9 cellular contexts compared by ENCODE assay signal in the genomic region with DNA sequence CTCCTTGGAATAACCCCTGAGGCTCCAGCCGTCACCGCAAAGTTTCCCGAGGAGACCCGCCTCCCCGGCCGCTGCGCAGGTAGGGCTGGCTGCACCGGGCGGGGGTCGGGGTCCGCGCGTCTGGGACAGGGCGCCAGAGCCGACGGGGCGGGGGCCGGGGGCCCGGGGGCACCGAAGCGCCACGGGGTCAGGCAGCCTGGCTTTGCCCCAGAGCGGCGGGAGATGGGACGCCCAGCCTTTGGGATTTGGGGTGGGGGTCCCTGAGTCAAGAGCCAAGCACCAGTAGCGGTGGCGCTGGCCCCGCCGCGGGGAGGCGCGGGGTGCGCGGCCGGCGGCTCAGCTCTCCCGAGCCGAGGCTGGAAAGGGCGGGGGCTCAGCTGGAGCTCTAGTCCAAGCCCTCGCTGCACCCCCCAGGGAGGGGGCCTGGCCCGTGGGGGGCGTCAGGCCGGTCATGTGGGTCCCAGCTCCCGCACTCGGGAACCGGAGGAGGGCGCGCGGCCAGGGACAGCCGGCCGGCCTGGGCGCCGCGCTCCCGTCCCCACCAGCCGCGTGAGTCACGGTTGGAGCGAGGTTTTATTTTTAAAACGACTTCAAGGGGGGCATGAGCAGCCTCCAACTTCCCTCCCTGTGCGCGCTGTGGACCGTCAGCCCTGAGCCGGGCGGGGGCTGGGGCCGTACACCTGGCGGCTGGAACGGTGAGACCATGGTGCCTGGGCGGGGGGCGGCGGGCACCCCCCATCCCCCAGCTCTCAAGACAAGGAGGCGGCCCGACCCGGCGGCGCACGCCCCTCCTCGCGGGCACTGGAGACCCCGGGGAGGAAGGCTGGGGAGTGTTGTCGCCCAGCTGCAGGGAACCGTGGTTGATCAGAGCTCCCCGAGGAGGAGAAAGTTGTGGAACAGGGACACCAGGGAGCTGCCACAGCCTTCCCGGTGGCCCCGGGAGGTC. TPM values are rescaled to one million over a fixed set of nuclear protein-coding genes. Genes with fewer than 3 reads are reported as not detected.
A peak's percentile ranks its signal among the peaks of the same experiment; 100 is the strongest.
DNase-seq lines count a peak whose midpoint lies in the region; TF ChIP-seq lines count a peak whose summit lies in the region.
"Had no signal": no experiment of that assay in that cellular context is flagged by ENCODE, and none has a peak within 500 bp of the region (broad histone marks: within the 10 kb centered on the region; RNA-seq: fewer than 3 reads in every experiment).

No MANE protein-coding gene starts in this region.

- peak overlapping the region; percentile 37 for H3K4me2 ChIP-seq in trophoblast cell (ENCODE audit: low read length)
- no peak overlapping the region for H3K4me2 ChIP-seq in OCI-LY7 (ENCODE audit: low read length)
- no peak overlapping the region for H3K4me2 ChIP-seq in PC-9

- no peaks in the 10 kb centered on the region for H4K20me1 ChIP-seq in OCI-LY7 (ENCODE audit: insufficient read depth, low read length)
- H4K20me1 ChIP-seq in PC-9 (ENCODE audit: insufficient read depth): peaks cover 38% of the 10 kb centered on the region

- H3K9me2 ChIP-seq in OCI-LY7 (ENCODE audit: insufficient read depth, low read length) (no peaks in the 10 kb centered on the region), PC-9 (ENCODE audit: insufficient read depth) (no peaks in the 10 kb centered on the region)

- TF ChIP-seq CTCF in OCI-LY7 (conservative IDR thresholded peaks at IDR 0.05; ENCODE audit: low read length): no peak
- no peak for TF ChIP-seq CTCF in PC-9 (conservative IDR thresholded peaks at IDR 0.05)

- no peaks in the 10 kb centered on the region for H3K36me3 ChIP-seq in H7 (replicated peaks; ENCODE audit: control insufficient read depth, insufficient read depth, low read length)
- no peaks in the 10 kb centered on the region for H3K36me3 ChIP-seq in SJSA1
- H3K36me3 ChIP-seq in trophoblast cell (ENCODE audit: control insufficient read depth in 1 of 2, insufficient read depth in 2 of 2, low read length in 2 of 2): no peaks in the 10 kb centered on the region
- H3K36me3 ChIP-seq in OCI-LY7 (ENCODE audit: insufficient read depth, low read length): no peaks in the 10 kb centered on the region
- H3K36me3 ChIP-seq in PC-9 (ENCODE audit: low read depth): no peaks in the 10 kb centered on the region
- H3K36me3 ChIP-seq: neutrophil had no signal

- H3K79me1 ChIP-seq in trophoblast cell (ENCODE audit: low read length): no peaks in the 10 kb centered on the region

- H3K4me1 ChIP-seq in SJSA1 (replicated peaks) (peaks cover 40% of the 10 kb centered on the region), trophoblast cell (ENCODE audit: control insufficient read depth in 1 of 2, insufficient read depth in 2 of 2, low read length in 2 of 2) (no peaks in the 10 kb centered on the region), OCI-LY7 (ENCODE audit: insufficient read depth, low read length, poor library complexity, severe bottlenecking) (no peaks in the 10 kb centered on the region), PC-9 (replicated peaks; ENCODE audit: insufficient read depth) (no peaks in the 10 kb centered on the region)

- CTCF ChIA-PET in OCI-LY7 (lab: Charles Lee; ENCODE audit: unreplicated experiment) (no interaction called here), PC-9 (lab: Charles Lee) (no interaction called here)

- H3K4ac ChIP-seq in trophoblast cell (ENCODE audit: low read depth, low read length): no peak overlapping the region

- H4K8ac ChIP-seq in trophoblast cell (ENCODE audit: low read depth, low read length): no peak overlapping the region

- H2BK12ac ChIP-seq in trophoblast cell (ENCODE audit: low read length): no peak overlapping the region

- H3K4me3 ChIP-seq in H7 (ENCODE audit: insufficient read depth, low read depth, low read length) (peak overlapping the region; percentile 46), SJSA1 (peak overlapping the region; percentile 38), trophoblast cell (ENCODE audit: low read depth, low read length) (no peak overlapping the region), OCI-LY7 (ENCODE audit: low read depth, low read length, poor library complexity, severe bottlenecking) (no peak overlapping the region), PC-9 (no peak overlapping the region)

- no peaks in the 10 kb centered on the region for H3K79me2 ChIP-seq in trophoblast cell (ENCODE audit: control insufficient read depth, insufficient read depth, low read length, poor library complexity)
- no peaks in the 10 kb centered on the region for H3K79me2 ChIP-seq in OCI-LY7 (ENCODE audit: insufficient read depth, low read depth, low read length)
- no peaks in the 10 kb centered on the region for H3K79me2 ChIP-seq in PC-9 (ENCODE audit: low read depth)

- BruUV-seq in OCI-LY7 (replicated peaks; lab: Mats Ljungman, UMichigan): no TSS peak
- BruUV-seq in PC-9 (replicated peaks; lab: Mats Ljungman, UMichigan): no TSS peak

- no peak overlapping the region for H2BK120ac ChIP-seq in trophoblast cell (ENCODE audit: insufficient read depth, low read length, poor library complexity)

- intact Hi-C loops in OCI-LY7 (cut with micrococcal nuclease; ENCODE audit: unreplicated experiment): no loop called here
- intact Hi-C loops in PC-9 (cut with micrococcal nuclease; ENCODE audit: unreplicated experiment): no loop called here

- no peak overlapping the region for H4K12ac ChIP-seq in trophoblast cell (ENCODE audit: low read depth, low read length)

- peak; percentile 89 for DNase-seq in H7
- peak; percentile 68 to 71 for DNase-seq in SJSA1 (ENCODE audit: low read depth in 1 of 2, low spot score in 2 of 2)
- peak; percentile 38 for DNase-seq in glomerular visceral epithelial cell (ENCODE audit: extremely low spot score)
- DNase-seq in trophoblast cell: peak in 1 of 2 donors; percentile 14
- no peak for DNase-seq in 8988T
- no peak for DNase-seq in OCI-LY7 (ENCODE audit: low spot score)
- no peak for DNase-seq in islet precursor cell
- DNase-seq in PC-9: no peak

- no peak overlapping the region for H2AK5ac ChIP-seq in trophoblast cell (ENCODE audit: low read length)

- H2BK5ac ChIP-seq in trophoblast cell (ENCODE audit: low read depth, low read length, poor library complexity): no peak overlapping the region

- H3F3A ChIP-seq in PC-9 (ENCODE audit: insufficient read depth, low read depth): peaks cover 9% of the 10 kb centered on the region; the same call in 1 of the 2 replicates

- H3K27me3 ChIP-seq in H7 (ENCODE audit: control insufficient read depth, insufficient read depth, low read length): peaks cover 57% of the 10 kb centered on the region
- H3K27me3 ChIP-seq in SJSA1 (replicated peaks): peaks cover 24% of the 10 kb centered on the region
- H3K27me3 ChIP-seq in trophoblast cell (ENCODE audit: insufficient read depth, low read length): peaks cover 47% of the 10 kb centered on the region
- H3K27me3 ChIP-seq in PC-9 (ENCODE audit: insufficient read depth, low read depth): no peaks in the 10 kb centered on the region

- no peak overlapping the region for H4K91ac ChIP-seq in trophoblast cell (ENCODE audit: low read depth, low read length)

- no peak overlapping the region for H3K18ac ChIP-seq in trophoblast cell (ENCODE audit: low read length)

- POLR2A ChIA-PET in OCI-LY7 (lab: Charles Lee) (no interaction called here), PC-9 (lab: Charles Lee; ENCODE audit: unreplicated experiment) (interaction anchor here (0.6 kb wide), 1 partner anchor 58 kb away, joined by 4 read pairs; no protein-coding TSS in a partner anchor)

- H3K27ac ChIP-seq in SJSA1: no peak overlapping the region
- no peak overlapping the region for H3K27ac ChIP-seq in trophoblast cell (ENCODE audit: low read depth, low read length)
- H3K27ac ChIP-seq in OCI-LY7 (ENCODE audit: low read depth, low read length, poor library complexity, severe bottlenecking): no peak overlapping the region
- H3K27ac ChIP-seq in PC-9: no peak overlapping the region
- H3K27ac ChIP-seq: neutrophil had no signal

- no peak overlapping the region for H3K14ac ChIP-seq in trophoblast cell (ENCODE audit: low read length)

- H3K23ac ChIP-seq in trophoblast cell (ENCODE audit: low read length): no peak overlapping the region

- no peaks in the 10 kb centered on the region for H3K9me3 ChIP-seq in SJSA1 (replicated peaks)
- H3K9me3 ChIP-seq in trophoblast cell (ENCODE audit: insufficient read depth, low read depth, low read length): peaks cover 1% of the 10 kb centered on the region
- H3K9me3 ChIP-seq in OCI-LY7 (ENCODE audit: low read length): no peaks in the 10 kb centered on the region
- no peaks in the 10 kb centered on the region for H3K9me3 ChIP-seq in PC-9 (ENCODE audit: insufficient read depth, low read depth)
- H3K9me3 ChIP-seq: neutrophil had no signal

- H2AFZ ChIP-seq in trophoblast cell (ENCODE audit: insufficient read depth, low read length, poor library complexity) (no peak overlapping the region), OCI-LY7 (ENCODE audit: low read length) (no peak overlapping the region), PC-9 (no peak overlapping the region)

- H3K9ac ChIP-seq in trophoblast cell (ENCODE audit: low read length): no peak overlapping the region

- WGBS in trophoblast cell (ENCODE audit: extremely low coverage, insufficient coverage, insufficient read length): no CpG with 5 or more reads among the region's 85 CpGs

RNA-seq across cellular contexts. Expression of a gene that starts 0.6 kb away (rescaled TPM):
- 0.94 and 1.7 TPM in 2 replicates for total RNA-seq in H7 (2014; rRNA removed; shearing (Covaris generic))
- total RNA-seq in SJSA1 (2014; rRNA removed; shearing (Covaris generic)): 0.18 TPM in 1 of 2 replicates, not detected in the other
- polyA plus RNA-seq in trophoblast cell (2013): 0.03 TPM in 2 replicates
- not detected in 2 replicates for total RNA-seq in OCI-LY7 (2014; rRNA removed; shearing (Covaris generic))
- total RNA-seq in OCI-LY7 (2022): 0.11 TPM in 1 of 2 replicates, not detected in the other
- total RNA-seq in PC-9 (2021): 0.25 and 0.44 TPM in 2 replicates

RNA-seq across cellular contexts. Expression of a gene that starts 50.1 kb away (rescaled TPM):
- 76.6 and 77.4 TPM in 2 replicates for total RNA-seq in H7 (2014; rRNA removed; shearing (Covaris generic))
- total RNA-seq in SJSA1 (2014; rRNA removed; shearing (Covaris generic)): 35.6 and 69.7 TPM in 2 replicates
- 88.2 and 91.1 TPM in 2 replicates for polyA plus RNA-seq in trophoblast cell (2013)
- total RNA-seq in OCI-LY7 (2014; rRNA removed; shearing (Covaris generic)): 51.9 and 72.4 TPM in 2 replicates
- total RNA-seq in OCI-LY7 (2022): 88.1 and 88.5 TPM in 2 replicates
- 105 and 119 TPM in 2 replicates for total RNA-seq in PC-9 (2021)

Comparison
In these comparisons a context has a peak if more than half of its experiments do, and no peak if none do; other contexts are left out.
1. DNase-seq: peak in H7 (single experiment), SJSA1 (2 of 2) and glomerular visceral epithelial cell (single experiment); none in 8988T (single experiment), OCI-LY7 (single experiment), islet precursor cell (single experiment) and PC-9 (0 of 2).
2. H3K4me3 ChIP-seq: peak in H7 (single experiment) and SJSA1 (single experiment); none in trophoblast cell (single experiment), OCI-LY7 (single experiment) and PC-9 (single experiment).